35 cellular contexts compared by ENCODE assay signal in the genomic region with DNA sequence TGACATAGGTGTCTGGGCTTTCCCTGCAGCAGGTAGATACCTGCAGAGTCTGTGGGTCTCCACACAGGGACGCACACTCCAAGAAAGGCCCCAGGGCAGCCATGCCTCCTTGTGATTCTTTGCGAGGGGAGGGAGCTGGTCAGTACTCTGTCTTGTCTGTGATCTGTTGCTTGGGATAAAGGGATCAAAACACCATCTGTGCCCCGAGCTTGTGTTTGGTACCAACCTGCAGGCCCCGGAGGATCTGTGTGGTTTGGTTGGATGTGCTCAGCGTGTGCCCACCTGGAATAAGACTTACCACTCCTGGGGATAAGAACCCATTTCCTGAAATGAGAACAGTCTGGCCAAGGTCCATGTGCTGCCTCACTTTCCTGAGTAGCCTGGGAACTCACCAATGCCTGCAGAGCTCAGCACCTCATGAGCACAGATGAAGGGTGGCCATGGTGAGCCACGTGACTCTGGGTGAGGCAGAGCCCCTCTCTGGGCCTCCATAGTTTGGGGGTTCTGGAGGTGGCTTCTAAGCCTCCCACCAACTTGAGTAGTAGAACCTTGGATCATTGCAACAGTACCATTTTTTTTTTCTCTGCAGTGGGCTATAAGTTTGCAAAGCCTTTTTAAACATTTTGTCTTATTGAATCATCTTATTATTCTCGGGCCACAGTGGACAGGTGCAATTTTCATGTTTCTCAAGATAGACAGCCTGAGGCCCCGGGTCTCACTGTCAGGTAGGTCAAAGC.
"Had no signal": no experiment of that assay in that cellular context is flagged by ENCODE, and none has a peak within 500 bp of the region (broad histone marks: within the 10 kb centered on the region; RNA-seq: fewer than 3 reads in every experiment).

No MANE protein-coding gene starts in this region.

- H3K9me3 ChIP-seq: adrenal gland, ascending aorta, breast epithelium, esophagus squamous epithelium, gastroesophageal sphincter had no signal

- H3K4me1 Mint-ChIP-seq: activated CD4-positive, alpha-beta T cell treated with anti-CD3 and anti-CD28 coated beads for 36 hours; activated CD4-positive, alpha-beta T cell treated with anti-CD3 and anti-CD28 coated beads, Interleukin-2, amount 10 ng/mL, durations not matched to agents 24 days and 14 days; activated CD8-positive, alpha-beta memory T cell treated with anti-CD3 and anti-CD28 coated beads, Interleukin-2, amount 10 ng/mL, durations not matched to agents 7 days and 5 days; activated naive CD4-positive, alpha-beta T cell treated with anti-CD3 and anti-CD28 coated beads, Interleukin-2, amount 50 U/mL, for 24 hours; activated naive CD8-positive, alpha-beta T cell treated with anti-CD3 and anti-CD28 coated beads for 36 hours; activated naive CD8-positive, alpha-beta T cell treated with anti-CD3 and anti-CD28 coated beads, Interleukin-2, amount 50 U/mL, for 24 hours; T-helper 17 cell had no signal

- FAIRE-seq: colon, endometrium, endothelial cell of umbilical vein had no signal

- H3K27me3 ChIP-seq: adrenal gland, ascending aorta, cardiac muscle cell, gastroesophageal sphincter had no signal

- H3K27ac ChIP-seq: adrenal gland, ascending aorta, breast epithelium, cardiac muscle cell, epithelial cell of prostate, esophagus squamous epithelium, gastroesophageal sphincter had no signal

- H3K4me3 Mint-ChIP-seq: activated CD4-positive, alpha-beta memory T cell treated with anti-CD3 and anti-CD28 coated beads for 36 hours; activated CD4-positive, alpha-beta T cell treated with anti-CD3 and anti-CD28 coated beads for 36 hours; activated CD4-positive, alpha-beta T cell treated with anti-CD3 and anti-CD28 coated beads, Interleukin-2, amount 10 ng/mL, durations not matched to agents 24 days and 14 days; activated CD8-positive, alpha-beta memory T cell treated with anti-CD3 and anti-CD28 coated beads, Interleukin-2, amount 10 ng/mL, durations not matched to agents 7 days and 5 days; activated CD8-positive, alpha-beta T cell treated with anti-CD3 and anti-CD28 coated beads, Interleukin-2, amount 10 ng/mL, durations not matched to agents 7 days and 5 days; activated naive CD4-positive, alpha-beta T cell treated with anti-CD3 and anti-CD28 coated beads for 36 hours; activated naive CD4-positive, alpha-beta T cell treated with anti-CD3 and anti-CD28 coated beads, Interleukin-2, amount 50 U/mL, for 24 hours; activated naive CD8-positive, alpha-beta T cell treated with anti-CD3 and anti-CD28 coated beads for 36 hours; activated naive CD8-positive, alpha-beta T cell treated with anti-CD3 and anti-CD28 coated beads, Interleukin-2, amount 50 U/mL, for 24 hours; activated T-helper 1 cell treated with anti-CD3 and anti-CD28 coated beads, Interleukin-12 subunit alpha, Interleukin-12 subunit beta, Interleukin-2, Interleukin-4 antibody, amounts not matched to agents 30 ng/mL and 10 ng/mL and 1 ng/mL, durations not matched to agents 14 hours and 24 hours and 36 hours; brain; T-helper 17 cell; T-helper 2 cell treated with Interferon-gamma antibody and Interleukin-4, amounts not matched to agents 5 μg/mL and 100 μg/mL, for 36 hours had no signal

- DNase-seq: activated CD4-positive, alpha-beta memory T cell treated with anti-CD3 and anti-CD28 coated beads for 36 hours; activated CD4-positive, alpha-beta T cell treated with anti-CD3 and anti-CD28 coated beads for 36 hours; activated CD4-positive, alpha-beta T cell treated with anti-CD3 and anti-CD28 coated beads, Interleukin-2, amount 10 ng/mL, durations not matched to agents 24 days and 14 days; activated CD4-positive, CD25-positive, alpha-beta regulatory T cell; activated CD4-positive, CD25-positive, alpha-beta regulatory T cell treated with anti-CD3 and anti-CD28 coated beads, Interleukin-2, amount 50 U/mL, for 72 hours; activated CD8-positive, alpha-beta memory T cell treated with anti-CD3 and anti-CD28 coated beads, Interleukin-2, amount 10 ng/mL, durations not matched to agents 7 days and 5 days; activated CD8-positive, alpha-beta memory T cell treated with anti-CD3 and anti-CD28 coated beads, Interleukin-2, amount 50 U/mL, for 4 hours; activated CD8-positive, alpha-beta T cell treated with anti-CD3 and anti-CD28 coated beads, Interleukin-2, amount 10 ng/mL, durations not matched to agents 7 days and 5 days; activated effector memory CD4-positive, alpha-beta T cell treated with anti-CD3 and anti-CD28 coated beads, Interleukin-2, amount 50 U/mL, for 16 hours; activated naive CD4-positive, alpha-beta T cell treated with anti-CD3 and anti-CD28 coated beads for 36 hours; activated naive CD8-positive, alpha-beta T cell treated with anti-CD3 and anti-CD28 coated beads for 36 hours; activated naive CD8-positive, alpha-beta T cell treated with anti-CD3 and anti-CD28 coated beads, Interleukin-2, amount 50 U/mL, for 24 hours; activated T-cell treated with anti-CD3 and anti-CD28 coated beads, Interleukin-2, amount 50 U/mL, for 1 hour; activated T-cell treated with anti-CD3 and anti-CD28 coated beads, Interleukin-2, amount 50 U/mL, for 48 hours; central memory CD4-positive, alpha-beta T cell; effector CD8-positive, alpha-beta T cell; esophagus squamous epithelium; foreskin melanocyte; T-helper 1 cell; T-helper 17 cell; T1000 had no signal

- ATAC-seq: activated CD4-positive, alpha-beta T cell treated with anti-CD3 and anti-CD28 coated beads for 36 hours; activated CD8-positive, alpha-beta memory T cell treated with anti-CD3 and anti-CD28 coated beads, Interleukin-2, amount 10 ng/mL, durations not matched to agents 7 days and 5 days; activated CD8-positive, alpha-beta T cell treated with anti-CD3 and anti-CD28 coated beads, Interleukin-2, amount 10 ng/mL, durations not matched to agents 7 days and 5 days; activated naive CD8-positive, alpha-beta T cell treated with anti-CD3 and anti-CD28 coated beads, Interleukin-2, amount 50 U/mL, for 24 hours; gastroesophageal sphincter; T-helper 17 cell had no signal

- H3K9me3 Mint-ChIP-seq: activated CD4-positive, alpha-beta memory T cell treated with anti-CD3 and anti-CD28 coated beads for 36 hours; activated CD4-positive, alpha-beta T cell treated with anti-CD3 and anti-CD28 coated beads, Interleukin-2, amount 10 ng/mL, durations not matched to agents 24 days and 14 days; activated naive CD4-positive, alpha-beta T cell treated with anti-CD3 and anti-CD28 coated beads for 36 hours; activated naive CD4-positive, alpha-beta T cell treated with anti-CD3 and anti-CD28 coated beads, Interleukin-2, amount 50 U/mL, for 24 hours; activated naive CD8-positive, alpha-beta T cell treated with anti-CD3 and anti-CD28 coated beads for 36 hours; activated naive CD8-positive, alpha-beta T cell treated with anti-CD3 and anti-CD28 coated beads, Interleukin-2, amount 50 U/mL, for 24 hours; activated T-helper 1 cell treated with anti-CD3 and anti-CD28 coated beads, Interleukin-12 subunit alpha, Interleukin-12 subunit beta, Interleukin-2, Interleukin-4 antibody, amounts not matched to agents 30 ng/mL and 10 ng/mL and 1 ng/mL, durations not matched to agents 14 hours and 24 hours and 36 hours; activated T-helper 2 cell treated with anti-CD3 and anti-CD28 coated beads, Interferon-gamma antibody, Interleukin-2, Interleukin-4, amounts not matched to agents 10 μg/mL and 5 μg/mL and 100 μg/mL, durations not matched to agents 14 hours and 24 hours and 36 hours; T-helper 2 cell treated with Interferon-gamma antibody and Interleukin-4, amounts not matched to agents 5 μg/mL and 100 μg/mL, for 36 hours had no signal

- H3K36me3 ChIP-seq: adrenal gland, ascending aorta, breast epithelium, cardiac muscle cell, esophagus squamous epithelium, gastroesophageal sphincter had no signal

- H3K27me3 Mint-ChIP-seq: activated CD4-positive, alpha-beta T cell treated with anti-CD3 and anti-CD28 coated beads for 36 hours; activated CD4-positive, alpha-beta T cell treated with anti-CD3 and anti-CD28 coated beads, Interleukin-2, amount 10 ng/mL, durations not matched to agents 24 days and 14 days had no signal

- H3K27ac Mint-ChIP-seq: activated CD4-positive, alpha-beta memory T cell treated with anti-CD3 and anti-CD28 coated beads for 36 hours; activated CD4-positive, alpha-beta T cell treated with anti-CD3 and anti-CD28 coated beads for 36 hours; activated CD4-positive, alpha-beta T cell treated with anti-CD3 and anti-CD28 coated beads, Interleukin-2, amount 10 ng/mL, durations not matched to agents 24 days and 14 days; activated CD8-positive, alpha-beta memory T cell treated with anti-CD3 and anti-CD28 coated beads, Interleukin-2, amount 10 ng/mL, durations not matched to agents 7 days and 5 days; activated CD8-positive, alpha-beta T cell treated with anti-CD3 and anti-CD28 coated beads, Interleukin-2, amount 10 ng/mL, durations not matched to agents 7 days and 5 days; activated naive CD4-positive, alpha-beta T cell treated with anti-CD3 and anti-CD28 coated beads for 36 hours; activated naive CD4-positive, alpha-beta T cell treated with anti-CD3 and anti-CD28 coated beads, Interleukin-2, amount 50 U/mL, for 24 hours; activated naive CD8-positive, alpha-beta T cell treated with anti-CD3 and anti-CD28 coated beads for 36 hours; activated naive CD8-positive, alpha-beta T cell treated with anti-CD3 and anti-CD28 coated beads, Interleukin-2, amount 50 U/mL, for 24 hours; activated T-helper 1 cell treated with anti-CD3 and anti-CD28 coated beads, Interleukin-12 subunit alpha, Interleukin-12 subunit beta, Interleukin-2, Interleukin-4 antibody, amounts not matched to agents 30 ng/mL and 10 ng/mL and 1 ng/mL, durations not matched to agents 14 hours and 24 hours and 36 hours; activated T-helper 2 cell treated with anti-CD3 and anti-CD28 coated beads, Interferon-gamma antibody, Interleukin-2, Interleukin-4, amounts not matched to agents 10 μg/mL and 5 μg/mL and 100 μg/mL, durations not matched to agents 14 hours and 24 hours and 36 hours; brain; T-helper 17 cell; T-helper 2 cell treated with Interferon-gamma antibody and Interleukin-4, amounts not matched to agents 5 μg/mL and 100 μg/mL, for 36 hours had no signal

- H3K4me3 ChIP-seq: adrenal gland, ascending aorta, breast epithelium, cardiac muscle cell, esophagus squamous epithelium, gastroesophageal sphincter had no signal
